Comparison of ENCODE assay signal across 1 cellular context in the genomic region with DNA sequence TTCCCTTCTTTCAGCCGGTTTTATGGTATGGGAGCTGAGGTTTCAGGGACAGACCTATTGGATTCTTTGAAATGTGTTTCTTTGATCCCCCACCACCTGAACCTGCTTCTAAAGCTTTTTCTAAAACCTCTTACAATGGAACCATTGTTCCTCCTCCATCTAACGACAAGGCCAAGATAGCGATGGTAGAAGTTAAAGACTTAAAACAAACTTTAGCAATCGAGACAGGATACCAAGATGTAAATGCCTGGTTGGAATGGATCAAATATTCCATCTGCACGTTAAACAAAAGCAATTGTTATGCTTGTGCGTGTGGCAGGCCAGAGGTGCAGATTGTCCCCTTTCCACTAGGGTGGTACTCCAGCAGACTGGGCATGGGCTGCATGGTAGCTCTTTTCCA. TPM values are rescaled to one million over a fixed set of nuclear protein-coding genes. Genes with fewer than 3 reads are reported as not detected.
"Had no signal": no experiment of that assay in that cellular context is flagged by ENCODE, and none has a peak within 500 bp of the region (broad histone marks: within the 10 kb centered on the region; RNA-seq: fewer than 3 reads in every experiment).

No MANE protein-coding gene starts in this region.

RNA-seq across cellular contexts. Expression of a gene that starts 32.2 kb away (rescaled TPM):
- polyA plus RNA-seq: IgD-negative memory B cell had no signal
